ENCODE assay signal across 8 cellular contexts in genomic region chr2:176096986-176097819, GRCh38. TPM values are rescaled to one million over a fixed set of nuclear protein-coding genes. Genes with fewer than 3 reads are reported as not detected.
DNase-seq lines count a peak whose midpoint lies in the region; ATAC-seq, FAIRE-seq and TF ChIP-seq lines count a peak whose summit lies in the region.

No MANE protein-coding gene starts in this region.

- H3K9me2 ChIP-seq in hepatocyte (replicated peaks; ENCODE audit: insufficient read depth), result no peaks in the 10 kb centered on the region

- FAIRE-seq in H54 (lab: Jason Lieb, UNC), result no peak

- no peaks in the 10 kb centered on the region for H3K4me1 ChIP-seq in hepatocyte (ENCODE audit: insufficient read depth)

- H3K9me3 ChIP-seq in hepatocyte (ENCODE audit: low read depth), result no peaks in the 10 kb centered on the region

- H3K79me2 ChIP-seq in hepatocyte, result peaks cover 64% of the 10 kb centered on the region

- H3K4me3 ChIP-seq in GM06990 (replicated peaks; ENCODE audit: low read depth, low read length) (peak overlapping the region; percentile 31), LNCaP clone FGC (ENCODE audit: low read depth, low read length) (peak overlapping the region; percentile 37), hepatocyte (peak overlapping the region; percentile 57), retinal pigment epithelial cell (ENCODE audit: low read length) (peak overlapping the region; percentile 37)

- DNase-seq in GM06990 (ENCODE audit: extremely low read depth, insufficient read length) (peak; percentile 67), H54 (ENCODE audit: insufficient read length, low spot score) (peak; percentile 96), LNCaP clone FGC (ENCODE audit: low read depth) (no peak), SKM-1 (lab: John Stamatoyannopoulos, UW; ENCODE audit: unreplicated experiment) (peak; percentile 27), amniotic epithelial cell (ENCODE audit: low read depth) (peak; percentile 24), hepatocyte (ENCODE audit: low spot score) (peak; percentile 89), retinal pigment epithelial cell (ENCODE audit: low read depth) (no peak)

- TF ChIP-seq CTCF in GM06990 (IDR thresholded peaks at IDR 0.05; ENCODE audit: insufficient read depth, low read length, poor library complexity, severe bottlenecking) (peak; percentile 80), LNCaP clone FGC (IDR thresholded peaks at IDR 0.05; ENCODE audit: control insufficient read depth, extremely low read depth, insufficient read depth) (peak; percentile 88), hepatocyte (IDR thresholded peaks at IDR 0.05; ENCODE audit: poor library complexity) (peak; percentile 73), retinal pigment epithelial cell (conservative IDR thresholded peaks at IDR 0.05; ENCODE audit: low read depth, low read length) (peak; percentile 85)

- peak overlapping the region; percentile 93 for H3K27ac ChIP-seq in hepatocyte

- peak overlapping the region; percentile 91 for H3K4me2 ChIP-seq in hepatocyte

- H3K36me3 ChIP-seq in GM06990 (ENCODE audit: control insufficient read depth, insufficient read depth, low read length) (no peaks in the 10 kb centered on the region), hepatocyte (replicated peaks; ENCODE audit: insufficient read depth, low read depth) (no peaks in the 10 kb centered on the region)

- TF ChIP-seq POLR2A in H54 (IDR thresholded peaks at IDR 0.05; ENCODE audit: low read depth, low read length), result peak; percentile 26; the same call in 1 of the 2 replicates

- H3K27me3 ChIP-seq in GM06990 (replicated peaks; ENCODE audit: control insufficient read depth, insufficient read depth, low read length), result no peaks in the 10 kb centered on the region; the same call in 1 of the 2 replicates
- peaks cover 94% of the 10 kb centered on the region for H3K27me3 ChIP-seq in hepatocyte

- ATAC-seq in GM21447 (IDR thresholded peaks at IDR 0.05; ENCODE audit: unreplicated experiment), result no peak

- 2% methylated on average over 45 of the region's 45 CpGs for WGBS in hepatocyte (ENCODE audit: low lambda C conversion rate, missing lambda C conversion rate)

- H2AFZ ChIP-seq in hepatocyte, result peak overlapping the region; percentile 59

- peaks cover 14% of the 10 kb centered on the region for H4K20me1 ChIP-seq in hepatocyte (ENCODE audit: insufficient read depth, poor library complexity, severe bottlenecking)

RNA-seq across cellular contexts. Expression of gene HOXD12, which starts 2.4 kb away (rescaled TPM):
- total RNA-seq in hepatocyte, result 17.9 and 29.0 TPM in 2 replicates
- 3.1 and 3.3 TPM in 2 replicates for polyA plus RNA-seq in hepatocyte

RNA-seq across cellular contexts. Expression of gene HOXD13, which starts 4.7 kb away (rescaled TPM):
- total RNA-seq in hepatocyte, result 33.9 and 37.2 TPM in 2 replicates
- 19.3 and 24.7 TPM in 2 replicates for polyA plus RNA-seq in hepatocyte

RNA-seq across cellular contexts. Expression of gene HOXD11, which starts 9.9 kb away (rescaled TPM):
- total RNA-seq in hepatocyte, result 5.7 and 6.3 TPM in 2 replicates
- polyA plus RNA-seq in hepatocyte, result 9.9 and 11.5 TPM in 2 replicates

RNA-seq across cellular contexts. Expression of gene EVX2, which starts 13.4 kb away (rescaled TPM):
- total RNA-seq in hepatocyte, result 3.5 and 3.7 TPM in 2 replicates
- 1.3 and 1.7 TPM in 2 replicates for polyA plus RNA-seq in hepatocyte

RNA-seq across cellular contexts. Expression of gene HOXD10, which starts 19.4 kb away (rescaled TPM):
- total RNA-seq in hepatocyte, result 8.5 and 11.7 TPM in 2 replicates
- 5.1 and 9.9 TPM in 2 replicates for polyA plus RNA-seq in hepatocyte

Comparison
In these comparisons a context has a peak if more than half of its experiments do, and no peak if none do; other contexts are left out.
1. DNase-seq: peak in GM06990 (single experiment), H54 (single experiment), SKM-1 (single experiment), amniotic epithelial cell (single experiment) and hepatocyte (single experiment); none in LNCaP clone FGC (single experiment) and retinal pigment epithelial cell (single experiment).
2. Peak in every context shown above with its lines, with median percentiles within 50 percentile points of each other: H3K4me3 ChIP-seq and CTCF ChIP-seq.